ENCODE assay signal across 8 cellular contexts in the genomic region with DNA sequence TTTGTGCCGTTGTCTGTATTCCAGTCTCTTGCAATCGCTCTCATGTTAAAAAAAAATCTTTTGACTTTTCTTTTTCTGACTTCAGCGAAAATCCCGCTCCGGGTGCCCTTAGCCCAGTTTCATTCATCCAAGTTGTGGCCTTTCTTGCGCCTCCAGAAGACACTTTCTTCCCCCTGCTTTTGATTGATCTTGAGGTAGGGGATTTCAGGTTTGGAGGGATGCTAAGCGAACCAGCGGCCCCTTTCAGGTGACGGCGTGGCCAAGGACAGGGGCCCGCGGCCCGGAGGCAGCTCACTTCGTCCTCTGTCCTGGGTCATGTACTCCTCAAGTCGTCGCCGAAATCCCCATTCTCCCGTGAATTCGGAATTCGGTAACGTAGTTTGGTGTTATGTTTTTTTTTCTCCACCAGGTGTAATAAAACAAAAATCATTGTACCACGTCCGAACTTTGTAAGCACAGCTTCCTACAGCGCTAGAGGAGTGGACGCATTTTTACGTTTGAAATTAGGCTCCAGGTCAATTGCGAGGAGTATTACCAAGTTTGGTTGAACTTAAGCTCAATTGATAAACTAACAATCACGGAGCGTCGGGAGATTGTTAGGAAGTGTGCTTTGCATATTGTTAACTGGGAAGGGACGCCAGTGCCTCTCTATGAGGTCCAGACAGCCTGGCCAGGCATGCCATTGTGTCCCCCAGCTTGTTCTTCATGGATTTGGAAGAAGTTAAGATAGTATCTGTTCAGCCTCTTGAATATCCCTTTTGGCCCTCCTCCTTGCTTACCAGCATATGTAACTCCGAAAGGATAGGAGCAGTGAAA. TPM values are rescaled to one million over a fixed set of nuclear protein-coding genes. Genes with fewer than 3 reads are reported as not detected.
DNase-seq lines count a peak whose midpoint lies in the region; ATAC-seq, FAIRE-seq and TF ChIP-seq lines count a peak whose summit lies in the region.

No MANE protein-coding gene starts in this region.

- H3K4me1 ChIP-seq in MM.1S (ENCODE audit: low read length) (peaks cover 6% of the 10 kb centered on the region), urinary bladder (ENCODE audit: insufficient read depth) (no peaks in the 10 kb centered on the region)

- peaks cover 7% of the 10 kb centered on the region; the same call in 1 of the 2 replicates for H3F3A ChIP-seq in MM.1S (ENCODE audit: insufficient read depth, low read length)

- FAIRE-seq in bronchial epithelial cell (lab: Jason Lieb, UNC): no peak

- peak overlapping the region; percentile 29; the same call in 1 of the 2 replicates for H3K9ac ChIP-seq in MM.1S (ENCODE audit: low read length)

- no peaks in the 10 kb centered on the region for H3K9me3 ChIP-seq in MM.1S (replicated peaks; ENCODE audit: insufficient read depth, low read length)

- H3K27ac ChIP-seq in MM.1S (ENCODE audit: low read length): no peak overlapping the region
- no peak overlapping the region for H3K27ac ChIP-seq in urinary bladder (ENCODE audit: low read depth)

- H3K9me2 ChIP-seq in MM.1S (replicated peaks; ENCODE audit: insufficient read depth, low read length): no peaks in the 10 kb centered on the region

- no peak for TF ChIP-seq CTCF in MM.1S (IDR thresholded peaks at IDR 0.05; ENCODE audit: low read length)
- TF ChIP-seq CTCF in bronchial epithelial cell (IDR thresholded peaks at IDR 0.05; ENCODE audit: insufficient read depth, low read length, severe bottlenecking): no peak

- H3K4me3 ChIP-seq in MM.1S (ENCODE audit: low read length) (peak overlapping the region; percentile 67), bronchial epithelial cell (ENCODE audit: low read depth, low read length) (peak overlapping the region; percentile 79), urinary bladder (ENCODE audit: low read depth, low read length) (peak overlapping the region; percentile 98)

- H3K79me2 ChIP-seq in MM.1S (ENCODE audit: low read length): peaks cover 27% of the 10 kb centered on the region

- H3K4me2 ChIP-seq in MM.1S (ENCODE audit: low read depth, low read length): peak overlapping the region; percentile 87

- H3K36me3 ChIP-seq in MM.1S (replicated peaks; ENCODE audit: insufficient read depth, low read length) (no peaks in the 10 kb centered on the region), bronchial epithelial cell (ENCODE audit: control insufficient read depth, insufficient read depth, low read length) (no peaks in the 10 kb centered on the region), urinary bladder (ENCODE audit: insufficient read depth) (no peaks in the 10 kb centered on the region)

- H4K20me1 ChIP-seq in MM.1S (ENCODE audit: insufficient read depth, low read length): no peaks in the 10 kb centered on the region; the same call in 1 of the 2 replicates

- no peaks in the 10 kb centered on the region for H3K27me3 ChIP-seq in MM.1S (replicated peaks; ENCODE audit: insufficient read depth, low read length)
- H3K27me3 ChIP-seq in bronchial epithelial cell (ENCODE audit: control insufficient read depth, insufficient read depth, low read length): no peaks in the 10 kb centered on the region

- DNase-seq in ELF-1 (ENCODE audit: low read depth, low spot score) (peak; percentile 54), MM.1S (no peak), bronchial epithelial cell (ENCODE audit: low read depth) (peak; percentile 33), lung microvascular endothelial cell (ENCODE audit: low read depth in 2 of 2) (peak; percentile 10 to 32), NCI-H1092 treated with DMSO at 0.1 percent for 48 hours (lab: John Stamatoyannopoulos, UW) (no peak), H4 (ENCODE audit: low spot score) (no peak)

- 16% methylated on average over 32 of the region's 32 CpGs for WGBS in urinary bladder

- H2AFZ ChIP-seq in MM.1S (ENCODE audit: low read length): no peak overlapping the region; the same call in 1 of the 2 replicates

- no peak for ATAC-seq in HG03565 (IDR thresholded peaks at IDR 0.05; ENCODE audit: unreplicated experiment)

RNA-seq across cellular contexts. Expression of gene MRPS6, which starts 1.1 kb away (rescaled TPM):
- total RNA-seq in bronchial epithelial cell (12.0 and 14.2 TPM in 2 replicates), lung microvascular endothelial cell (10.5 and 16.3 TPM in 2 replicates), urinary bladder (14.2 TPM)
- polyA plus RNA-seq in urinary bladder: 60.7 TPM
- total RNA-seq in H4 (2014; rRNA removed; shearing (Covaris generic)): 26.8 and 40.9 TPM in 2 replicates

RNA-seq across cellular contexts. Expression of gene SLC5A3, which starts 1.1 kb away (rescaled TPM):
- 24.1 and 34.0 TPM in 2 replicates for total RNA-seq in bronchial epithelial cell
- total RNA-seq in lung microvascular endothelial cell: 8.5 and 39.7 TPM in 2 replicates
- 46.9 TPM for total RNA-seq in urinary bladder
- polyA plus RNA-seq in urinary bladder: 2.1 TPM
- total RNA-seq in H4 (2014; rRNA removed; shearing (Covaris generic)): 8.5 and 11.4 TPM in 2 replicates

Comparison
In these comparisons a context has a peak if more than half of its experiments do, and no peak if none do; other contexts are left out.
1. DNase-seq: peak in ELF-1 (single experiment), bronchial epithelial cell (single experiment) and lung microvascular endothelial cell (2 of 2); none in MM.1S (single experiment), NCI-H1092 treated with DMSO at 0.1 percent for 48 hours (single experiment) and H4 (single experiment).
2. Peak in every context shown above with its lines, with median percentiles within 50 percentile points of each other: H3K4me3 ChIP-seq.